ENCODE assay signal across 1 cellular context in genomic region chr6:27809939-27810767, GRCh38.
A peak's percentile ranks its signal among the peaks of the same experiment; 100 is the strongest.
TF ChIP-seq lines count a peak whose summit lies in the region.

No MANE protein-coding gene starts in this region.

TF ChIP-seq in HepG2, 621 proteins besides CTCF, POLR2A, EP300 and RAD21 (continued from another document and continues in another):
- TF ChIP-seq, protein P1, sequence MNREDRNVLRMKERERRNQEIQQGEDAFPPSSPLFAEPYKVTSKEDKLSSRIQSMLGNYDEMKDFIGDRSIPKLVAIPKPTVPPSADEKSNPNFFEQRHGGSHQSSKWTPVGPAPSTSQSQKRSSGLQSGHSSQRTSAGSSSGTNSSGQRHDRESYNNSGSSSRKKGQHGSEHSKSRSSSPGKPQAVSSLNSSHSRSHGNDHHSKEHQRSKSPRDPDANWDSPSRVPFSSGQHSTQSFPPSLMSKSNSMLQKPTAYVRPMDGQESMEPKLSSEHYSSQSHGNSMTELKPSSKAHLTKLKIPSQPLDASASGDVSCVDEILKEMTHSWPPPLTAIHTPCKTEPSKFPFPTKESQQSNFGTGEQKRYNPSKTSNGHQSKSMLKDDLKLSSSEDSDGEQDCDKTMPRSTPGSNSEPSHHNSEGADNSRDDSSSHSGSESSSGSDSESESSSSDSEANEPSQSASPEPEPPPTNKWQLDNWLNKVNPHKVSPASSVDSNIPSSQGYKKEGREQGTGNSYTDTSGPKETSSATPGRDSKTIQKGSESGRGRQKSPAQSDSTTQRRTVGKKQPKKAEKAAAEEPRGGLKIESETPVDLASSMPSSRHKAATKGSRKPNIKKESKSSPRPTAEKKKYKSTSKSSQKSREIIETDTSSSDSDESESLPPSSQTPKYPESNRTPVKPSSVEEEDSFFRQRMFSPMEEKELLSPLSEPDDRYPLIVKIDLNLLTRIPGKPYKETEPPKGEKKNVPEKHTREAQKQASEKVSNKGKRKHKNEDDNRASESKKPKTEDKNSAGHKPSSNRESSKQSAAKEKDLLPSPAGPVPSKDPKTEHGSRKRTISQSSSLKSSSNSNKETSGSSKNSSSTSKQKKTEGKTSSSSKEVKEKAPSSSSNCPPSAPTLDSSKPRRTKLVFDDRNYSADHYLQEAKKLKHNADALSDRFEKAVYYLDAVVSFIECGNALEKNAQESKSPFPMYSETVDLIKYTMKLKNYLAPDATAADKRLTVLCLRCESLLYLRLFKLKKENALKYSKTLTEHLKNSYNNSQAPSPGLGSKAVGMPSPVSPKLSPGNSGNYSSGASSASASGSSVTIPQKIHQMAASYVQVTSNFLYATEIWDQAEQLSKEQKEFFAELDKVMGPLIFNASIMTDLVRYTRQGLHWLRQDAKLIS (CRISPR knock-in tag; IDR thresholded peaks at IDR 0.05), result peak; percentile 100
- TF ChIP-seq ZNF333 (CRISPR knock-in tag; IDR thresholded peaks at IDR 0.05; ENCODE audit: borderline replicate concordance) (no peak), CAMTA2 (CRISPR knock-in tag; IDR thresholded peaks at IDR 0.05; ENCODE audit: borderline replicate concordance) (no peak), ZNF414 (CRISPR knock-in tag; IDR thresholded peaks at IDR 0.05) (no peak; the same call in 1 of the 2 replicates), CCDC6 (CRISPR knock-in tag; IDR thresholded peaks at IDR 0.05) (peak; percentile 93), DPF2 (CRISPR knock-in tag; IDR thresholded peaks at IDR 0.05; ENCODE audit: borderline replicate concordance, low read depth) (no peak), ZBTB14 (CRISPR knock-in tag; IDR thresholded peaks at IDR 0.05) (no peak; the same call in 1 of the 2 replicates), RORA (CRISPR knock-in tag; IDR thresholded peaks at IDR 0.05) (no peak), FOXA3 (CRISPR knock-in tag; IDR thresholded peaks at IDR 0.05) (peak; percentile 52), TEAD2 (CRISPR knock-in tag; IDR thresholded peaks at IDR 0.05) (no peak), HOXA3 (CRISPR knock-in tag; IDR thresholded peaks at IDR 0.05) (peak; percentile 88), RBM39 (IDR thresholded peaks at IDR 0.05; ENCODE audit: low read depth, low read length, poor library complexity, severe bottlenecking) (peak; percentile 100), ZNF549 (CRISPR knock-in tag; IDR thresholded peaks at IDR 0.05) (no peak), ZNF788 (CRISPR knock-in tag; IDR thresholded peaks at IDR 0.05; ENCODE audit: borderline replicate concordance) (peak; percentile 95), ZNF362 (CRISPR knock-in tag; IDR thresholded peaks at IDR 0.05; ENCODE audit: borderline replicate concordance) (peak; percentile 70; the same call in 1 of the 2 replicates), RBM22 (optimal IDR thresholded peaks at IDR 0.05; ENCODE audit: low read length) (peak; percentile 99), SALL2 (CRISPR knock-in tag; IDR thresholded peaks at IDR 0.05) (peak; percentile 97), EED (CRISPR knock-in tag; IDR thresholded peaks at IDR 0.05) (peak; percentile 99), ZNF619 (CRISPR knock-in tag; IDR thresholded peaks at IDR 0.05) (peak; percentile 90; the same call in 1 of the 2 replicates), ZNF839 (CRISPR knock-in tag; IDR thresholded peaks at IDR 0.05; ENCODE audit: borderline replicate concordance) (peak; percentile 87; the same call in 1 of the 2 replicates), ZNF670 (CRISPR knock-in tag; IDR thresholded peaks at IDR 0.05; ENCODE audit: borderline replicate concordance) (peak; percentile 94; the same call in 1 of the 2 replicates), ZNF615 (CRISPR knock-in tag; IDR thresholded peaks at IDR 0.05; ENCODE audit: borderline replicate concordance) (no peak), ZNF547 (CRISPR knock-in tag; IDR thresholded peaks at IDR 0.05) (peak; percentile 79), ZKSCAN8 (CRISPR knock-in tag; IDR thresholded peaks at IDR 0.05; ENCODE audit: borderline replicate concordance) (no peak; the same call in 1 of the 2 replicates), ZZZ3 (CRISPR knock-in tag; IDR thresholded peaks at IDR 0.05; ENCODE audit: borderline replicate concordance) (peak; percentile 49), CEBPB (IDR thresholded peaks at IDR 0.05; ENCODE audit: borderline replicate concordance, low read depth, low read length) (no peak), IRX3 (CRISPR knock-in tag; IDR thresholded peaks at IDR 0.05; ENCODE audit: borderline replicate concordance, low read depth) (0 out of 2 replicates have a peak, but pooled peaks have one; percentile 49), KDM2A (CRISPR knock-in tag; IDR thresholded peaks at IDR 0.05; ENCODE audit: borderline replicate concordance, low read depth) (peak; percentile 96), NR2F1 (CRISPR knock-in tag; IDR thresholded peaks at IDR 0.05) (no peak), ZNF280B (CRISPR knock-in tag; IDR thresholded peaks at IDR 0.05; ENCODE audit: borderline replicate concordance) (peak; percentile 97), SOX5 (CRISPR knock-in tag; IDR thresholded peaks at IDR 0.05; ENCODE audit: borderline replicate concordance) (peak; percentile 27; the same call in 1 of the 2 replicates), ARNTL (CRISPR knock-in tag; IDR thresholded peaks at IDR 0.05) (peak; percentile 61; the same call in 1 of the 2 replicates), ZNF367 (CRISPR knock-in tag; IDR thresholded peaks at IDR 0.05; ENCODE audit: borderline replicate concordance) (no peak; the same call in 1 of the 2 replicates), GATAD2A (CRISPR knock-in tag; IDR thresholded peaks at IDR 0.05) (peak; percentile 73), KLF12 (CRISPR knock-in tag; IDR thresholded peaks at IDR 0.05; ENCODE audit: borderline replicate concordance) (peak; percentile 90), KAT2B (IDR thresholded peaks at IDR 0.05; ENCODE audit: borderline replicate concordance, low read depth, low read length) (no peak), ERF (CRISPR knock-in tag; IDR thresholded peaks at IDR 0.05) (peak; percentile 86), ZNF724P (CRISPR knock-in tag; IDR thresholded peaks at IDR 0.05; ENCODE audit: borderline replicate concordance) (peak; percentile 94), CBX5 (CRISPR knock-in tag; IDR thresholded peaks at IDR 0.05; ENCODE audit: borderline replicate concordance) (0 out of 2 replicates have a peak, but pooled peaks have one; percentile 80), ZNF564 (CRISPR knock-in tag; IDR thresholded peaks at IDR 0.05) (peak; percentile 96), ZKSCAN5 (CRISPR knock-in tag; IDR thresholded peaks at IDR 0.05) (peak; percentile 75), KLF16 (CRISPR knock-in tag; IDR thresholded peaks at IDR 0.05) (peak in 1 of 2 experiments; percentile 82; a peak in 2 of 4 replicates), SP5 (CRISPR knock-in tag; IDR thresholded peaks at IDR 0.05; ENCODE audit: borderline replicate concordance, low read depth) (no peak), ZNF850 (CRISPR knock-in tag; conservative IDR thresholded peaks at IDR 0.05) (0 out of 2 replicates have a peak, but pooled peaks have one; percentile 41), ARID2 (CRISPR knock-in tag; IDR thresholded peaks at IDR 0.05; ENCODE audit: borderline replicate concordance) (peak; percentile 90), NR1H2 (CRISPR knock-in tag; IDR thresholded peaks at IDR 0.05; ENCODE audit: borderline replicate concordance, low read depth) (no peak; the same call in 1 of the 2 replicates), YY1 (IDR thresholded peaks at IDR 0.05; ENCODE audit: insufficient read depth, insufficient replicate concordance, low read depth, low read length) (peak; percentile 84), PAF1 (CRISPR knock-in tag; IDR thresholded peaks at IDR 0.05) (no peak; the same call in 1 of the 2 replicates), SMAD3 (CRISPR knock-in tag; IDR thresholded peaks at IDR 0.05) (peak; percentile 61)
- TF ChIP-seq, protein P2, sequence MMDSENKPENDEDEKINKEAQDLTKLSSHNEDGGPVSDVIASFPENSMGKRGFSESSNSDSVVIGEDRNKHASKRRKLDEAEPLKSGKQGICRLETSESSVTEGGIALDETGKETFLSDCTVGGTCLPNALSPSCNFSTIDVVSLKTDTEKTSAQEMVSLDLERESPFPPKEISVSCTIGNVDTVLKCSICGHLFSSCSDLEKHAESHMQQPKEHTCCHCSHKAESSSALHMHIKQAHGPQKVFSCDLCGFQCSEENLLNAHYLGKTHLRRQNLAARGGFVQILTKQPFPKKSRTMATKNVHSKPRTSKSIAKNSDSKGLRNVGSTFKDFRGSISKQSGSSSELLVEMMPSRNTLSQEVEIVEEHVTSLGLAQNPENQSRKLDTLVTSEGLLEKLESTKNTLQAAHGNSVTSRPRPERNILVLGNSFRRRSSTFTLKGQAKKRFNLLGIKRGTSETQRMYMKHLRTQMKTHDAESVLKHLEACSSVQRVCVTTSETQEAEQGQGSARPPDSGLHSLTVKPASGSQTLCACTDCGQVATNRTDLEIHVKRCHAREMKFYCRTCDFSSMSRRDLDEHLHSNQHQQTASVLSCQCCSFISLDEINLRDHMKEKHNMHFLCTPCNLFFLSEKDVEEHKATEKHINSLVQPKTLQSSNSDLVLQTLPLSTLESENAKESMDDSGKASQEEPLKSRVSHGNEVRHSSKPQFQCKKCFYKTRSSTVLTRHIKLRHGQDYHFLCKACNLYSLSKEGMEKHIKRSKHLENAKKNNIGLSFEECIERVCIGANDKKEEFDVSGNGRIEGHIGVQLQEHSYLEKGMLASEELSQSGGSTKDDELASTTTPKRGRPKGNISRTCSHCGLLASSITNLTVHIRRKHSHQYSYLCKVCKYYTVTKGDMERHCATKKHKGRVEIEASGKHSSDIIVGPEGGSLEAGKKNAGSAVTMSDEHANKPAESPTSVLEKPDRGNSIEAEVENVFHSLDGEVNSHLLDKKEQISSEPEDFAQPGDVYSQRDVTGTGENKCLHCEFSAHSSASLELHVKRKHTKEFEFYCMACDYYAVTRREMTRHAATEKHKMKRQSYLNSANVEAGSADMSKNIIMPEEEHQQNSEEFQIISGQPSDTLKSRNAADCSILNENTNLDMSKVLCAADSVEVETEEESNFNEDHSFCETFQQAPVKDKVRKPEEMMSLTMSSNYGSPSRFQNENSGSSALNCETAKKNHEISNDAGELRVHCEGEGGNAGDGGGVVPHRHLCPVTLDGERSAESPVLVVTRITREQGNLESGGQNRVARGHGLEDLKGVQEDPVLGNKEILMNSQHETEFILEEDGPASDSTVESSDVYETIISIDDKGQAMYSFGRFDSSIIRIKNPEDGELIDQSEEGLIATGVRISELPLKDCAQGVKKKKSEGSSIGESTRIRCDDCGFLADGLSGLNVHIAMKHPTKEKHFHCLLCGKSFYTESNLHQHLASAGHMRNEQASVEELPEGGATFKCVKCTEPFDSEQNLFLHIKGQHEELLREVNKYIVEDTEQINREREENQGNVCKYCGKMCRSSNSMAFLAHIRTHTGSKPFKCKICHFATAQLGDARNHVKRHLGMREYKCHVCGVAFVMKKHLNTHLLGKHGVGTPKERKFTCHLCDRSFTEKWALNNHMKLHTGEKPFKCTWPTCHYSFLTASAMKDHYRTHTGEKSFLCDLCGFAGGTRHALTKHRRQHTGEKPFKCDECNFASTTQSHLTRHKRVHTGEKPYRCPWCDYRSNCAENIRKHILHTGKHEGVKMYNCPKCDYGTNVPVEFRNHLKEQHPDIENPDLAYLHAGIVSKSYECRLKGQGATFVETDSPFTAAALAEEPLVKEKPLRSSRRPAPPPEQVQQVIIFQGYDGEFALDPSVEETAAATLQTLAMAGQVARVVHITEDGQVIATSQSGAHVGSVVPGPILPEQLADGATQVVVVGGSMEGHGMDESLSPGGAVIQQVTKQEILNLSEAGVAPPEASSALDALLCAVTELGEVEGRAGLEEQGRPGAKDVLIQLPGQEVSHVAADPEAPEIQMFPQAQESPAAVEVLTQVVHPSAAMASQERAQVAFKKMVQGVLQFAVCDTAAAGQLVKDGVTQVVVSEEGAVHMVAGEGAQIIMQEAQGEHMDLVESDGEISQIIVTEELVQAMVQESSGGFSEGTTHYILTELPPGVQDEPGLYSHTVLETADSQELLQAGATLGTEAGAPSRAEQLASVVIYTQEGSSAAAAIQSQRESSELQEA (CRISPR knock-in tag; IDR thresholded peaks at IDR 0.05; ENCODE audit: not compliant biosample characterization), result peak; percentile 93
- TF ChIP-seq, protein P3, sequence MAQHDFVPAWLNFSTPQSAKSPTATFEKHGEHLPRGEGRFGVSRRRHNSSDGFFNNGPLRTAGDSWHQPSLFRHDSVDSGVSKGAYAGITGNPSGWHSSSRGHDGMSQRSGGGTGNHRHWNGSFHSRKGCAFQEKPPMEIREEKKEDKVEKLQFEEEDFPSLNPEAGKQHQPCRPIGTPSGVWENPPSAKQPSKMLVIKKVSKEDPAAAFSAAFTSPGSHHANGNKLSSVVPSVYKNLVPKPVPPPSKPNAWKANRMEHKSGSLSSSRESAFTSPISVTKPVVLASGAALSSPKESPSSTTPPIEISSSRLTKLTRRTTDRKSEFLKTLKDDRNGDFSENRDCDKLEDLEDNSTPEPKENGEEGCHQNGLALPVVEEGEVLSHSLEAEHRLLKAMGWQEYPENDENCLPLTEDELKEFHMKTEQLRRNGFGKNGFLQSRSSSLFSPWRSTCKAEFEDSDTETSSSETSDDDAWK (CRISPR knock-in tag; IDR thresholded peaks at IDR 0.05), result no peak
